11 cellular contexts compared by ENCODE assay signal in genomic region chr21:42232176-42232825, GRCh38. TPM values are rescaled to one million over a fixed set of nuclear protein-coding genes. Genes with fewer than 3 reads are reported as not detected.
DNase-seq lines count a peak whose midpoint lies in the region; ATAC-seq and TF ChIP-seq lines count a peak whose summit lies in the region.
"Had no signal": no experiment of that assay in that cellular context is flagged by ENCODE, and none has a peak within 500 bp of the region (broad histone marks: within the 10 kb centered on the region; RNA-seq: fewer than 3 reads in every experiment).

No MANE protein-coding gene starts in this region.

- in situ Hi-C loops in gastrocnemius medialis (cut with MboI; ENCODE audit: low sequenced_read_pairs in 4 of 4), result no loop called here

- H3K27me3 ChIP-seq in gastrocnemius medialis, result no peaks in the 10 kb centered on the region

- no peaks in the 10 kb centered on the region for H3K36me3 Mint-ChIP-seq in chondrocyte (ENCODE audit: low read depth)

- H3K27me3 Mint-ChIP-seq in chondrocyte (ENCODE audit: low read depth), result peaks cover 2% of the 10 kb centered on the region

- peak overlapping the region; percentile 89 to 99 (median 93) for H3K27ac ChIP-seq in gastrocnemius medialis

- H3K36me3 ChIP-seq in gastrocnemius medialis, result no peaks in the 10 kb centered on the region

- ATAC-seq in gastrocnemius medialis, result no peak
- ATAC-seq in esophagus mucosa, result no peak
- ATAC-seq in GM18861 (IDR thresholded peaks at IDR 0.05; ENCODE audit: unreplicated experiment), result no peak

- no peak overlapping the region for H3K4me3 ChIP-seq in gastrocnemius medialis

- no peak overlapping the region for H3K4me3 Mint-ChIP-seq in chondrocyte (ENCODE audit: unreplicated experiment)
- H3K4me3 Mint-ChIP-seq: H9 had no signal

- intact Hi-C loops in gastrocnemius medialis (cut with DNase I; ENCODE audit: low total_unique reads), result loop anchor here (10.0 kb wide), 1 partner anchor 278 kb away; the partner anchor contains the start of gene C2CD2

- no peaks in the 10 kb centered on the region for H3K9me3 Mint-ChIP-seq in chondrocyte (ENCODE audit: low read depth)
- H3K9me3 Mint-ChIP-seq: H9 had no signal

- TF ChIP-seq CTCF in chondrocyte (IDR thresholded peaks at IDR 0.05) (no peak), gastrocnemius medialis (IDR thresholded peaks at IDR 0.05 in 4 of 5, conservative IDR thresholded peaks at IDR 0.05 in 1 of 5) (no peak)

- H3K27ac Mint-ChIP-seq in chondrocyte (ENCODE audit: unreplicated experiment), result no peak overlapping the region
- H3K27ac Mint-ChIP-seq: H9 had no signal

- H3K4me1 ChIP-seq in gastrocnemius medialis, result peaks cover 88 to 92% of the 10 kb centered on the region in 2 donors

- no peaks in the 10 kb centered on the region for H3K9me3 ChIP-seq in gastrocnemius medialis

- no peak for TF ChIP-seq POLR2A in gastrocnemius medialis (IDR thresholded peaks at IDR 0.05)

- peaks cover 42% of the 10 kb centered on the region for H3K4me1 Mint-ChIP-seq in chondrocyte (ENCODE audit: low read depth)

- DNase-seq in NCI-H1417 (lab: John Stamatoyannopoulos, UW), result peak in 2 of 3 experiments; percentile 23 to 70
- no peak for DNase-seq in NCI-H1417 treated with DMSO at 0.1 percent for 48 hours (lab: John Stamatoyannopoulos, UW)
- peak; percentile 38 to 70 for DNase-seq in NCI-H2081 (lab: John Stamatoyannopoulos, UW)
- DNase-seq in chondrocyte (ENCODE audit: low spot score), result peak; percentile 32
- DNase-seq in gastrocnemius medialis, result no peak
- DNase-seq in SIG-M5 treated with dmso at 0.1 percent for 504 hours (lab: John Stamatoyannopoulos, UW; ENCODE audit: unreplicated experiment), result no peak
- DNase-seq: activated CD8-positive, alpha-beta memory T cell treated with anti-CD3 and anti-CD28 coated beads, Interleukin-2, amount 50 U/mL, for 4 hours; effector CD8-positive, alpha-beta T cell; H9 had no signal

RNA-seq across cellular contexts. Expression of gene ABCG1, which starts 13.4 kb away (rescaled TPM):
- total RNA-seq in chondrocyte (0.51 to 1.6 TPM (median 1.6 TPM) in 3 replicates), gastrocnemius medialis (10 to 100 TPM in 2 of 4 donors, 1 to 10 TPM in 2; 3.4 to 43.3 (median 10.3) TPM), esophagus mucosa (4.2 TPM)

Comparison
In these comparisons a context has a peak if more than half of its experiments do, and no peak if none do; other contexts are left out.
1. DNase-seq: peak in NCI-H1417 (2 of 3), NCI-H2081 (2 of 2) and chondrocyte (single experiment); none in NCI-H1417 treated with DMSO at 0.1 percent for 48 hours (single experiment), gastrocnemius medialis (0 of 2) and SIG-M5 treated with dmso at 0.1 percent for 504 hours (single experiment).